27 cellular contexts compared by ENCODE assay signal in genomic region chr11:66454253-66454652, GRCh38. TPM values are rescaled to one million over a fixed set of nuclear protein-coding genes. Genes with fewer than 3 reads are reported as not detected.
DNase-seq lines count a peak whose midpoint lies in the region; TF ChIP-seq lines count a peak whose summit lies in the region.
"Had no signal": no experiment of that assay in that cellular context is flagged by ENCODE, and none has a peak within 500 bp of the region (broad histone marks: within the 10 kb centered on the region; RNA-seq: fewer than 3 reads in every experiment).

No MANE protein-coding gene starts in this region.

- H3K4me3 Mint-ChIP-seq in activated naive CD4-positive, alpha-beta T cell treated with anti-CD3 and anti-CD28 coated beads for 36 hours, result no peak overlapping the region
- H3K4me3 Mint-ChIP-seq in type B pancreatic cell, result no peak overlapping the region
- H3K4me3 Mint-ChIP-seq: activated CD4-positive, alpha-beta memory T cell treated with anti-CD3 and anti-CD28 coated beads, Interleukin-2, amount 10 ng/mL, durations not matched to agents 7 days and 5 days; activated naive CD8-positive, alpha-beta T cell; activated T-cell treated with anti-CD3 and anti-CD28 coated beads, Interleukin-2, amount 50 U/mL, for 4 hours; brain; neural progenitor cell; WTC11 had no signal

- H3K27me3 Mint-ChIP-seq in activated naive CD4-positive, alpha-beta T cell treated with anti-CD3 and anti-CD28 coated beads for 36 hours (ENCODE audit: low read depth), result no peaks in the 10 kb centered on the region
- H3K27me3 Mint-ChIP-seq in type B pancreatic cell, result peaks cover 36% of the 10 kb centered on the region

- no peaks in the 10 kb centered on the region for H3K4me1 ChIP-seq in osteoblast (ENCODE audit: insufficient read depth, low read length)
- H3K4me1 ChIP-seq: left lung, neural progenitor cell, upper lobe of left lung had no signal

- no peaks in the 10 kb centered on the region for H3K36me3 ChIP-seq in osteoblast (ENCODE audit: insufficient read depth, low read length)
- H3K36me3 ChIP-seq: left lung, neural progenitor cell, upper lobe of left lung had no signal

- no peak overlapping the region for H3K27ac ChIP-seq in osteoblast (ENCODE audit: low read depth, low read length)
- H3K27ac ChIP-seq: left lung, neural progenitor cell, upper lobe of left lung had no signal

- no peak overlapping the region for H2AFZ ChIP-seq in osteoblast (ENCODE audit: low read length)
- H2AFZ ChIP-seq: neural progenitor cell had no signal

- H3K36me3 Mint-ChIP-seq in activated naive CD4-positive, alpha-beta T cell treated with anti-CD3 and anti-CD28 coated beads for 36 hours (ENCODE audit: low read depth), result no peaks in the 10 kb centered on the region
- H3K36me3 Mint-ChIP-seq in type B pancreatic cell, result no peaks in the 10 kb centered on the region
- H3K36me3 Mint-ChIP-seq: brain, neural progenitor cell, WTC11 had no signal

- no peak for TF ChIP-seq CTCF in type B pancreatic cell (conservative IDR thresholded peaks at IDR 0.05)
- no peak for TF ChIP-seq CTCF in osteoblast (IDR thresholded peaks at IDR 0.05; ENCODE audit: extremely low read depth, low read depth, low read length)

- H3K27me3 ChIP-seq in osteoblast (ENCODE audit: insufficient read depth, low read length), result peaks cover 44% of the 10 kb centered on the region
- H3K27me3 ChIP-seq: upper lobe of left lung had no signal

- CTCF ChIA-PET in activated naive CD4-positive, alpha-beta T cell treated with anti-CD3 and anti-CD28 coated beads for 36 hours (lab: Charles Lee), result interaction anchor here (1.1 kb wide), 1 partner anchor 11 kb away, joined by 3 read pairs; no protein-coding TSS in a partner anchor

- peaks cover 20% of the 10 kb centered on the region for H3K4me1 Mint-ChIP-seq in activated naive CD4-positive, alpha-beta T cell treated with anti-CD3 and anti-CD28 coated beads for 36 hours (ENCODE audit: low read depth)
- H3K4me1 Mint-ChIP-seq in type B pancreatic cell (ENCODE audit: unreplicated experiment), result peaks cover 6% of the 10 kb centered on the region

- no peak overlapping the region for H3K4me3 ChIP-seq in osteoblast (ENCODE audit: insufficient read depth, low read length)
- H3K4me3 ChIP-seq: left lung, neural progenitor cell, upper lobe of left lung had no signal

- intact Hi-C loops in activated naive CD4-positive, alpha-beta T cell treated with anti-CD3 and anti-CD28 coated beads for 36 hours (cut with micrococcal nuclease), result no loop called here

- no peak overlapping the region for H3K27ac Mint-ChIP-seq in activated naive CD4-positive, alpha-beta T cell treated with anti-CD3 and anti-CD28 coated beads for 36 hours
- H3K27ac Mint-ChIP-seq in type B pancreatic cell, result peak overlapping the region; percentile 87
- H3K27ac Mint-ChIP-seq: activated CD4-positive, alpha-beta memory T cell treated with anti-CD3 and anti-CD28 coated beads, Interleukin-2, amount 10 ng/mL, durations not matched to agents 7 days and 5 days; activated naive CD8-positive, alpha-beta T cell; brain; neural progenitor cell; WTC11 had no signal

- no peaks in the 10 kb centered on the region for H3K79me2 ChIP-seq in osteoblast (ENCODE audit: insufficient read depth, low read length)

- DNase-seq in activated naive CD4-positive, alpha-beta T cell treated with anti-CD3 and anti-CD28 coated beads for 36 hours, result peak; percentile 31
- no peak for DNase-seq in activated naive CD4-positive, alpha-beta T cell treated with Interleukin-2 at 50 U/mL for 16 hours
- DNase-seq in RPMI8226 (peak; percentile 37), iris pigment epithelial cell (ENCODE audit: low read depth) (peak; percentile 17), type B pancreatic cell (ENCODE audit: extremely low spot score, unreplicated experiment) (no peak), osteoblast (ENCODE audit: insufficient read length, low spot score, missing footprints) (no peak), pons (ENCODE audit: low spot score) (no peak), CD1c-positive myeloid dendritic cell (ENCODE audit: extremely low spot score) (no peak)
- DNase-seq: activated CD4-positive, alpha-beta memory T cell treated with anti-CD3 and anti-CD28 coated beads, Interleukin-2, amount 10 ng/mL, durations not matched to agents 7 days and 5 days; activated T-cell treated with anti-CD3 and anti-CD28 coated beads, Interleukin-2, amount 50 U/mL, for 4 hours; glutamatergic neuron; left lung; NCI-H1417 treated with DMSO at 0.1 percent for 48 hours; small intestine; stimulated activated CD4-positive, alpha-beta T cell treated with anti-CD3 and anti-CD28 coated beads, Interleukin-4, amount 100 ng/mL, for 1 hour; T-helper 17 cell; upper lobe of left lung had no signal

- H4K20me1 ChIP-seq in osteoblast (ENCODE audit: insufficient read depth, low read length), result no peaks in the 10 kb centered on the region

- H3K9me3 Mint-ChIP-seq in activated naive CD4-positive, alpha-beta T cell treated with anti-CD3 and anti-CD28 coated beads for 36 hours, result no peaks in the 10 kb centered on the region
- no peaks in the 10 kb centered on the region for H3K9me3 Mint-ChIP-seq in type B pancreatic cell
- H3K9me3 Mint-ChIP-seq: activated CD4-positive, alpha-beta memory T cell treated with anti-CD3 and anti-CD28 coated beads, Interleukin-2, amount 10 ng/mL, durations not matched to agents 7 days and 5 days; activated T-cell treated with anti-CD3 and anti-CD28 coated beads, Interleukin-2, amount 50 U/mL, for 4 hours had no signal

- H3K9me3 ChIP-seq in osteoblast (ENCODE audit: low read depth, low read length), result no peaks in the 10 kb centered on the region
- H3K9me3 ChIP-seq: left lung, upper lobe of left lung had no signal

- no peak overlapping the region for H3K4me2 ChIP-seq in osteoblast (ENCODE audit: insufficient read depth, low read length)
- H3K4me2 ChIP-seq: neural progenitor cell had no signal

RNA-seq across cellular contexts. Expression of gene PELI3, which starts 12.5 kb away (rescaled TPM):
- 1 to 10 TPM; 2.3 to 2.4 TPM for total RNA-seq in activated naive CD4-positive, alpha-beta T cell treated with anti-CD3 and anti-CD28 coated beads for 36 hours
- total RNA-seq in type B pancreatic cell (ENCODE audit: low replicate concordance), result 17.9 and 25.0 TPM in 2 replicates
- total RNA-seq in osteoblast, result 18.9 and 19.2 TPM in 2 replicates

RNA-seq across cellular contexts. Expression of gene MRPL11, which starts 15.6 kb away (rescaled TPM):
- total RNA-seq in activated naive CD4-positive, alpha-beta T cell treated with anti-CD3 and anti-CD28 coated beads for 36 hours, result 100 to 1,000 TPM; 143 to 144 TPM
- total RNA-seq in type B pancreatic cell (ENCODE audit: low replicate concordance) (53.0 and 69.8 TPM in 2 replicates), osteoblast (31.5 and 33.3 TPM in 2 replicates)

RNA-seq across cellular contexts. Expression of gene DPP3, which starts 26.0 kb away (rescaled TPM):
- total RNA-seq in activated naive CD4-positive, alpha-beta T cell treated with anti-CD3 and anti-CD28 coated beads for 36 hours, result 10 to 100 TPM; 73.8 to 80.1 TPM
- total RNA-seq in type B pancreatic cell (ENCODE audit: low replicate concordance) (42.7 and 44.0 TPM in 2 replicates), osteoblast (35.8 and 36.5 TPM in 2 replicates)

RNA-seq across cellular contexts. Expression of gene NPAS4, which starts 33.4 kb away (rescaled TPM):
- total RNA-seq in activated naive CD4-positive, alpha-beta T cell treated with anti-CD3 and anti-CD28 coated beads for 36 hours, result not detected
- total RNA-seq in type B pancreatic cell (ENCODE audit: low replicate concordance) (0.14 and 0.77 TPM in 2 replicates), osteoblast (0.36 TPM in 1 of 2 replicates, not detected in the other)
- total RNA-seq: A673; activated T-cell treated with anti-CD3 and anti-CD28 coated beads, Interleukin-2, amount 50 U/mL, for 4 hours; fibroblast of lung; LHCN-M2; mononuclear cell; OCI-LY7; pulmonary artery endothelial cell; T-helper 17 cell; upper lobe of left lung had no signal

RNA-seq across cellular contexts. Expression of gene BBS1, which starts 56.2 kb away (rescaled TPM):
- total RNA-seq in activated naive CD4-positive, alpha-beta T cell treated with anti-CD3 and anti-CD28 coated beads for 36 hours, result 10 to 100 TPM; 10.1 to 10.9 TPM
- total RNA-seq in type B pancreatic cell (ENCODE audit: low replicate concordance), result 43.1 and 71.8 TPM in 2 replicates
- total RNA-seq in osteoblast, result 39.2 and 43.8 TPM in 2 replicates

Comparison
In these comparisons a context has a peak if more than half of its experiments do, and no peak if none do; other contexts are left out.
1. DNase-seq: peak in activated naive CD4-positive, alpha-beta T cell treated with anti-CD3 and anti-CD28 coated beads for 36 hours (single experiment), RPMI8226 (single experiment) and iris pigment epithelial cell (single experiment); none in activated naive CD4-positive, alpha-beta T cell treated with Interleukin-2 at 50 U/mL for 16 hours (single experiment), type B pancreatic cell (single experiment), osteoblast (single experiment), pons (single experiment) and CD1c-positive myeloid dendritic cell (single experiment).